14 cellular contexts compared by ENCODE assay signal in genomic region chr7:1395211-1396070, GRCh38.
DNase-seq lines count a peak whose midpoint lies in the region; ATAC-seq and TF ChIP-seq lines count a peak whose summit lies in the region.
"Had no signal": no experiment of that assay in that cellular context is flagged by ENCODE, and none has a peak within 500 bp of the region (broad histone marks: within the 10 kb centered on the region; RNA-seq: fewer than 3 reads in every experiment).

No MANE protein-coding gene starts in this region.

- peak; percentile 77 for DNase-seq in NCI-H1436 (lab: John Stamatoyannopoulos, UW)
- no peak for DNase-seq in NCI-H1436 treated with DMSO at 0.1 percent for 48 hours (lab: John Stamatoyannopoulos, UW)
- DNase-seq in NB4 (ENCODE audit: low read depth), result peak; percentile 75
- DNase-seq in osteoblast (ENCODE audit: insufficient read length, low spot score, missing footprints), result peak; percentile 42
- DNase-seq in mesothelial cell of epicardium (ENCODE audit: low spot score in 2 of 2, unreplicated experiment in 2 of 2), result no peak
- DNase-seq: KG1, NCI-H1092 treated with DMSO at 0.1 percent for 48 hours, NCI-H1694 treated with DMSO at 0.1 percent for 48 hours, NCI-H2107, NCI-H774, Right ventricle myocardium superior, T-helper 2 cell had no signal

- H3K4me3 ChIP-seq in BLaER1, result peak overlapping the region; percentile 56
- no peak overlapping the region for H3K4me3 ChIP-seq in NB4 (ENCODE audit: low read depth, low read length)
- no peak overlapping the region for H3K4me3 ChIP-seq in osteoblast (ENCODE audit: insufficient read depth, low read length)

- peaks cover 90% of the 10 kb centered on the region for H3K4me1 ChIP-seq in BLaER1
- H3K4me1 ChIP-seq in osteoblast (ENCODE audit: insufficient read depth, low read length), result no peaks in the 10 kb centered on the region

- peaks cover 5% of the 10 kb centered on the region for H3K9me3 Mint-ChIP-seq in mesothelial cell of epicardium

- peak overlapping the region; percentile 87 for H3K27ac ChIP-seq in BLaER1
- no peak overlapping the region for H3K27ac ChIP-seq in osteoblast (ENCODE audit: low read depth, low read length)

- H3K9ac ChIP-seq in BLaER1, result peak overlapping the region; percentile 62

- peaks cover 73% of the 10 kb centered on the region for H3K27me3 Mint-ChIP-seq in mesothelial cell of epicardium (ENCODE audit: low read depth)

- H4K20me1 ChIP-seq in BLaER1 (no peaks in the 10 kb centered on the region), osteoblast (ENCODE audit: insufficient read depth, low read length) (no peaks in the 10 kb centered on the region)

- no peaks in the 10 kb centered on the region for H3K79me2 ChIP-seq in osteoblast (ENCODE audit: insufficient read depth, low read length)

- no peaks in the 10 kb centered on the region for H3K36me3 Mint-ChIP-seq in mesothelial cell of epicardium

- no peak for ATAC-seq in GM18502 (IDR thresholded peaks at IDR 0.05; ENCODE audit: poor library complexity, unreplicated experiment)

- H3K36me3 ChIP-seq in BLaER1 (no peaks in the 10 kb centered on the region), osteoblast (ENCODE audit: insufficient read depth, low read length) (no peaks in the 10 kb centered on the region)

- H3K9me3 ChIP-seq in BLaER1 (peaks cover 31% of the 10 kb centered on the region), osteoblast (ENCODE audit: low read depth, low read length) (peaks cover 10% of the 10 kb centered on the region)

- no peak for TF ChIP-seq CTCF in NB4 (IDR thresholded peaks at IDR 0.05; ENCODE audit: low read depth, low read length)
- TF ChIP-seq CTCF in osteoblast (IDR thresholded peaks at IDR 0.05; ENCODE audit: extremely low read depth, low read depth, low read length), result no peak
- no peak for TF ChIP-seq CTCF in mesothelial cell of epicardium (IDR thresholded peaks at IDR 0.05; ENCODE audit: unreplicated experiment)

- H3K4me3 Mint-ChIP-seq in mesothelial cell of epicardium, result no peak overlapping the region

- peak; percentile 11 for TF ChIP-seq POLR2A in NB4 (IDR thresholded peaks at IDR 0.05; ENCODE audit: extremely low read depth, insufficient read length)

- peak overlapping the region; percentile 89 for H3K4me2 ChIP-seq in BLaER1
- H3K4me2 ChIP-seq in osteoblast (ENCODE audit: insufficient read depth, low read length), result no peak overlapping the region

- H3K27ac Mint-ChIP-seq in mesothelial cell of epicardium, result no peak overlapping the region

- no peak overlapping the region for H2AFZ ChIP-seq in osteoblast (ENCODE audit: low read length)

- H3K27me3 ChIP-seq in BLaER1 (no peaks in the 10 kb centered on the region), osteoblast (ENCODE audit: insufficient read depth, low read length) (peaks cover 32% of the 10 kb centered on the region)

- H3K4me1 Mint-ChIP-seq in mesothelial cell of epicardium, result no peaks in the 10 kb centered on the region

Comparison
In these comparisons a context has a peak if more than half of its experiments do, and no peak if none do; other contexts are left out.
1. DNase-seq: peak in NCI-H1436 (single experiment), NB4 (single experiment) and osteoblast (single experiment); none in NCI-H1436 treated with DMSO at 0.1 percent for 48 hours (single experiment) and mesothelial cell of epicardium (0 of 2).